20 cellular contexts compared by ENCODE assay signal in the genomic region with DNA sequence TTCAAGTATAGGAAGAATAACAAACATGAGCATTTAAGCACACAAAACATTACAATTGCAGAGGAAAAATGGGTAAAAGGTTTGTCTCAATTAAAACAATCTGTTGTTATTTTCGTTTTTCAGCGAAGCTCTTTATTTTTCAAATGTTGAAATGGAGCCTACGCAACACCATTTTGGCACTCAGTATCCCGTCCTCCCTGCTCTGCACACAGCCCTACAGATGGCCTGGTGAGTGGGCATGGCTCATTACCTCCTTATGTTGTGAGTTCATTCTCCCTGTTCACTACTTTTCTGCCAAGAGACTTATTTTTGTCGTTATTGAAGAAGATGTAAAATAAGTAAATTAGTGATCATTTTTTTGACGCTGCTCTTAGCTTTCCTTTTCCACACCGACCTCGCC.
"Had no signal": no experiment of that assay in that cellular context is flagged by ENCODE, and none has a peak within 500 bp of the region (broad histone marks: within the 10 kb centered on the region; RNA-seq: fewer than 3 reads in every experiment).

No MANE protein-coding gene starts in this region.

- H3K4me3 ChIP-seq: coronary artery, esophagus squamous epithelium, left lung, lung, neural progenitor cell, right lobe of liver, skin epidermis, thyroid gland, upper lobe of right lung had no signal

- DNase-seq: activated CD8-positive, alpha-beta memory T cell treated with anti-CD3 and anti-CD28 coated beads for 24 hours; activated CD8-positive, alpha-beta memory T cell treated with anti-CD3 and anti-CD28 coated beads, Interleukin-2, amount 50 U/mL, for 4 hours; activated T-cell treated with anti-CD3 and anti-CD28 coated beads, Interleukin-2, amount 50 U/mL, for 24 hours; amniotic stem cell; esophagus squamous epithelium; foreskin melanocyte; left lung; naive thymus-derived CD8-positive, alpha-beta T cell; posterior cingulate gyrus; right lobe of liver; stimulated activated CD4-positive, alpha-beta T cell treated with anti-CD3 and anti-CD28 coated beads, Interleukin-1b, Interleukin-23, amount 100 ng/mL, for 48 hours; substantia nigra; T-helper 9 cell; thyroid gland; upper lobe of right lung had no signal

- ATAC-seq: activated T-helper 17 cell treated with anti-CD3 and anti-CD28 coated beads, Interleukin-2, amount 50 U/mL, for 72 hours; left lung; naive thymus-derived CD8-positive, alpha-beta T cell; right lobe of liver; upper lobe of right lung had no signal
